ENCODE assay signal across 1 cellular context in genomic region chr5:180071418-180072255, GRCh38.
TF ChIP-seq lines count a peak whose summit lies in the region.

RNF130 (minus strand) TSS chr5:180071759; CDS start chr5:180071702, 57 bp downstream.

TF ChIP-seq in HepG2, 621 proteins besides CTCF, POLR2A, EP300 and RAD21 (continued from another document and continues in another):
- peak; percentile 98; the same call in 1 of the 2 replicates for TF ChIP-seq ZNF354B (CRISPR knock-in tag; IDR thresholded peaks at IDR 0.05)
- peak; percentile 85; the same call in 1 of the 2 replicates for TF ChIP-seq HBP1 (CRISPR knock-in tag; IDR thresholded peaks at IDR 0.05; ENCODE audit: low read depth)
- no peak for TF ChIP-seq SMAD1 (CRISPR knock-in tag; IDR thresholded peaks at IDR 0.05; ENCODE audit: borderline replicate concordance, low read depth)
- no peak for TF ChIP-seq NR2F1 (CRISPR knock-in tag; IDR thresholded peaks at IDR 0.05)
- peak; percentile 99 for TF ChIP-seq SALL1 (CRISPR knock-in tag; IDR thresholded peaks at IDR 0.05)
- peak; percentile 96 for TF ChIP-seq ZNF276 (CRISPR knock-in tag; IDR thresholded peaks at IDR 0.05; ENCODE audit: low read depth)
- TF ChIP-seq GATA4 (IDR thresholded peaks at IDR 0.05; ENCODE audit: borderline replicate concordance, low read depth) = no peak
- no peak; the same call in 1 of the 2 replicates for TF ChIP-seq ZNF275 (CRISPR knock-in tag; IDR thresholded peaks at IDR 0.05; ENCODE audit: borderline replicate concordance)
- TF ChIP-seq ZNF746 (CRISPR knock-in tag; IDR thresholded peaks at IDR 0.05) = peak; percentile 93; the same call in 1 of the 2 replicates
- TF ChIP-seq NPAS2 (CRISPR knock-in tag; IDR thresholded peaks at IDR 0.05; ENCODE audit: borderline replicate concordance) = 0 out of 2 replicates have a peak, but pooled peaks have one; percentile 58
- no peak for TF ChIP-seq SOX13 (IDR thresholded peaks at IDR 0.05)
- TF ChIP-seq SOX13 (CRISPR knock-in tag; conservative IDR thresholded peaks at IDR 0.05 in 1 of 2, IDR thresholded peaks at IDR 0.05 in 1 of 2) = peak in 1 of 2 experiments; percentile 35; a peak in 1 of 4 replicates
- peak; percentile 98 for TF ChIP-seq SMYD3 (CRISPR knock-in tag; IDR thresholded peaks at IDR 0.05)
- no peak for TF ChIP-seq NFIC (IDR thresholded peaks at IDR 0.05; ENCODE audit: low read length)
- peak; percentile 99 for TF ChIP-seq ZNF431 (CRISPR knock-in tag; IDR thresholded peaks at IDR 0.05; ENCODE audit: borderline replicate concordance, low read depth)
- TF ChIP-seq ZNF704 (CRISPR knock-in tag; IDR thresholded peaks at IDR 0.05; ENCODE audit: borderline replicate concordance) = peak; percentile 99
- peak; percentile 87 for TF ChIP-seq ZNF503 (CRISPR knock-in tag; IDR thresholded peaks at IDR 0.05)
- no peak for TF ChIP-seq MBNL3 (CRISPR knock-in tag; conservative IDR thresholded peaks at IDR 0.05)
- peak; percentile 71; the same call in 1 of the 2 replicates for TF ChIP-seq PRDM15 (CRISPR knock-in tag; IDR thresholded peaks at IDR 0.05)
- peak; percentile 85; the same call in 1 of the 2 replicates for TF ChIP-seq YEATS2 (CRISPR knock-in tag; IDR thresholded peaks at IDR 0.05; ENCODE audit: borderline replicate concordance)
- TF ChIP-seq ZNF496 (CRISPR knock-in tag; IDR thresholded peaks at IDR 0.05; ENCODE audit: insufficient replicate concordance) = peak; percentile 27
- TF ChIP-seq HMGXB3 (CRISPR knock-in tag; IDR thresholded peaks at IDR 0.05; ENCODE audit: borderline replicate concordance) = no peak
- TF ChIP-seq KLF13 (CRISPR knock-in tag; IDR thresholded peaks at IDR 0.05) = 0 out of 2 replicates have a peak, but pooled peaks have one; percentile 87
- TF ChIP-seq ZNF709 (CRISPR knock-in tag; IDR thresholded peaks at IDR 0.05) = peak; percentile 98; the same call in 1 of the 2 replicates
- TF ChIP-seq HMGA1 (CRISPR knock-in tag; conservative IDR thresholded peaks at IDR 0.05) = no peak
- TF ChIP-seq ZBTB43 (CRISPR knock-in tag; conservative IDR thresholded peaks at IDR 0.05) = peak; percentile 97
- TF ChIP-seq ZNF274 (CRISPR knock-in tag; IDR thresholded peaks at IDR 0.05) = peak; percentile 99
- 0 out of 2 replicates have a peak, but pooled peaks have one; percentile 12 for TF ChIP-seq MNT (IDR thresholded peaks at IDR 0.05)
- TF ChIP-seq HINFP (CRISPR knock-in tag; IDR thresholded peaks at IDR 0.05; ENCODE audit: low read depth) = peak; percentile 93
- TF ChIP-seq KLF11 (CRISPR knock-in tag; IDR thresholded peaks at IDR 0.05) = peak; percentile 96
- TF ChIP-seq ZNF101 (CRISPR knock-in tag; IDR thresholded peaks at IDR 0.05; ENCODE audit: borderline replicate concordance, low read depth) = 0 out of 2 replicates have a peak, but pooled peaks have one; percentile 91
- peak; percentile 96; the same call in 1 of the 2 replicates for TF ChIP-seq TGIF2 (CRISPR knock-in tag; IDR thresholded peaks at IDR 0.05)
- peak; percentile 99; the same call in 1 of the 2 replicates for TF ChIP-seq CREBL2 (CRISPR knock-in tag; IDR thresholded peaks at IDR 0.05; ENCODE audit: borderline replicate concordance)
- peak; percentile 85; the same call in 1 of the 2 replicates for TF ChIP-seq JUN (CRISPR knock-in tag; IDR thresholded peaks at IDR 0.05)
